In genomic region chr1:164682570-164682969, GRCh38 we compare ENCODE assay signal across 17 cellular contexts.
"Had no signal": no experiment of that assay in that cellular context is flagged by ENCODE, and none has a peak within 500 bp of the region (broad histone marks: within the 10 kb centered on the region; RNA-seq: fewer than 3 reads in every experiment).

No MANE protein-coding gene starts in this region.

- H3K27ac Mint-ChIP-seq: stimulated activated memory B cell treated with anti-CD40 and anti-IgM and Interleukin-4, amounts not matched to agents 10 μg/mL and 1 μg/mL and 100 μg/mL, for 72 hours had no signal

- H3K9me3 Mint-ChIP-seq: stimulated activated memory B cell treated with anti-CD40 and anti-IgM and Interleukin-4, amounts not matched to agents 10 μg/mL and 1 μg/mL and 100 μg/mL, for 72 hours had no signal

- H3K36me3 ChIP-seq: lower lobe of right lung, thyroid gland had no signal

- H3K4me3 ChIP-seq: lower lobe of right lung, psoas muscle, thyroid gland had no signal

- H3K27me3 Mint-ChIP-seq: stimulated activated memory B cell treated with anti-CD40 and anti-IgM and Interleukin-4, amounts not matched to agents 10 μg/mL and 1 μg/mL and 100 μg/mL, for 72 hours had no signal

- H3K27ac ChIP-seq: lower lobe of right lung, psoas muscle, thyroid gland had no signal

- H3K9me3 ChIP-seq: lower lobe of right lung, psoas muscle, thyroid gland had no signal

- H3K27me3 ChIP-seq: thyroid gland had no signal

- DNase-seq: activated CD4-positive, alpha-beta T cell treated with anti-CD3 and anti-CD28 coated beads, Interleukin-2, amount 50 U/mL, for 4 hours; activated CD4-positive, CD25-positive, alpha-beta regulatory T cell treated with anti-CD3 and anti-CD28 coated beads, Interleukin-2, amount 50 U/mL, for 72 hours; activated naive CD4-positive, alpha-beta T cell treated with Interleukin-2 at 50 U/mL for 16 hours; activated T-cell treated with anti-CD3 and anti-CD28 coated beads for 4 hours; anterior cingulate cortex; cortex of kidney; effector CD8-positive, alpha-beta T cell; foreskin fibroblast; hypothalamus; lower lobe of right lung; psoas muscle; stimulated activated CD4-positive, alpha-beta T cell treated with anti-CD3 and anti-CD28 coated beads, Interleukin-12 subunit alpha, Interleukin-12 subunit beta, amount 100 ng/mL, for 4 hours; stimulated activated CD4-positive, alpha-beta T cell treated with anti-CD3 and anti-CD28 coated beads, Interleukin-2, amount 100 ng/mL, for 24 hours; T-helper 1 cell; T1000; thyroid gland had no signal

- H3K4me3 Mint-ChIP-seq: stimulated activated memory B cell treated with anti-CD40 and anti-IgM and Interleukin-4, amounts not matched to agents 10 μg/mL and 1 μg/mL and 100 μg/mL, for 72 hours had no signal

- H3K4me1 ChIP-seq: lower lobe of right lung, psoas muscle, thyroid gland had no signal

- H3K4me1 Mint-ChIP-seq: stimulated activated memory B cell treated with anti-CD40 and anti-IgM and Interleukin-4, amounts not matched to agents 10 μg/mL and 1 μg/mL and 100 μg/mL, for 72 hours had no signal

- H3K36me3 Mint-ChIP-seq: stimulated activated memory B cell treated with anti-CD40 and anti-IgM and Interleukin-4, amounts not matched to agents 10 μg/mL and 1 μg/mL and 100 μg/mL, for 72 hours had no signal
